ENCODE assay signal across 7 cellular contexts in the genomic region with DNA sequence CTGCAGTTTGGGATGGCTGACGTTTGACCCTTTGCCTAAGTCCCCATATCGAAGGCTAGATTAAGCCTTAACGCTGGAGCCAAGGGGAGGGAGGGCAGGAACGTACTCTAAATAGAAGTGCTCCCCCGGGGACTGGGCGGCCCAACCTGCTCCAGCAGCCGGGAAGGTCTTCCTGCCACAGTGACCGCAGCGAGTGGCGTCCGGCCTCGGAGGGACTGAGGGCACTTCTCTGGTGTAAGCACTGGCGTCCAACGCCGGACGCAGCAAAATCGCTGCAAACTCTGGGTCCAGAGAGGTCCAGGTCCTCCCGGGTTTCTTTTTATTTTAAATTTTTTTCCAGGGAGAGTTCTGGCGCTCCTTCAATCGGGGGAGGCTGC. TPM values are rescaled to one million over a fixed set of nuclear protein-coding genes. Genes with fewer than 3 reads are reported as not detected.
DNase-seq lines count a peak whose midpoint lies in the region; ATAC-seq and TF ChIP-seq lines count a peak whose summit lies in the region.

No MANE protein-coding gene starts in this region.

- 1 to 2% (median 2%) methylated on average over 18 to 20 of the region's 20 CpGs for WGBS in heart left ventricle, 4 donors

- H3K9me3 Mint-ChIP-seq in activated T-helper 17 cell treated with anti-CD3 and anti-CD28 coated beads, Interleukin-2, amount 50 U/mL, for 72 hours: no peaks in the 10 kb centered on the region

- ATAC-seq in GM18907 (IDR thresholded peaks at IDR 0.05; ENCODE audit: unreplicated experiment) (peak; percentile 3), HG03175 (IDR thresholded peaks at IDR 0.05; ENCODE audit: unreplicated experiment) (peak; percentile 2), heart left ventricle (peak; percentile 51 to 70 (median 62)), sciatic nerve (peak; percentile 48)
- ATAC-seq in activated T-helper 17 cell treated with anti-CD3 and anti-CD28 coated beads, Interleukin-2, amount 50 U/mL, for 72 hours (replicated peaks): peak; percentile 4

- no peaks in the 10 kb centered on the region for H3K27me3 ChIP-seq in heart left ventricle

- no peak for TF ChIP-seq POLR2A in heart left ventricle (IDR thresholded peaks at IDR 0.05)

- intact Hi-C loops in heart left ventricle (cut with DNase I) (loop anchor here in 6 of 10 donors (1.0 to 2.0 kb wide), 4 partner anchors 22 to 48 kb away; a partner anchor contains a TSS), sciatic nerve (cut with DNase I) (no loop called here)

- DNase-seq in heart left ventricle (peak; percentile 76 to 85 (median 79)), sciatic nerve (ENCODE audit: low spot score) (peak; percentile 83), RPMI8226 (no peak), SW 1271 (lab: John Stamatoyannopoulos, UW) (no peak)

- TF ChIP-seq CTCF in heart left ventricle (IDR thresholded peaks at IDR 0.05): no peak

- peak overlapping the region; percentile 99 for H3K4me3 Mint-ChIP-seq in activated T-helper 17 cell treated with anti-CD3 and anti-CD28 coated beads, Interleukin-2, amount 50 U/mL, for 72 hours

- peak overlapping the region; percentile 65 to 98 (median 89) for H3K4me3 ChIP-seq in heart left ventricle

- H3K9me3 ChIP-seq in heart left ventricle: peaks cover 0 to 6% (median 0%) of the 10 kb centered on the region in 12 donors

- no peaks in the 10 kb centered on the region for H3K36me3 ChIP-seq in heart left ventricle

- H3K27me3 Mint-ChIP-seq in activated T-helper 17 cell treated with anti-CD3 and anti-CD28 coated beads, Interleukin-2, amount 50 U/mL, for 72 hours: no peaks in the 10 kb centered on the region

- peaks cover 0 to 26% (median 22%) of the 10 kb centered on the region in 12 donors for H3K4me1 ChIP-seq in heart left ventricle

- H3K36me3 Mint-ChIP-seq in activated T-helper 17 cell treated with anti-CD3 and anti-CD28 coated beads, Interleukin-2, amount 50 U/mL, for 72 hours (ENCODE audit: low read depth): no peaks in the 10 kb centered on the region

- no peak overlapping the region for H3K27ac Mint-ChIP-seq in activated T-helper 17 cell treated with anti-CD3 and anti-CD28 coated beads, Interleukin-2, amount 50 U/mL, for 72 hours

- peaks cover 6% of the 10 kb centered on the region for H3K4me1 Mint-ChIP-seq in activated T-helper 17 cell treated with anti-CD3 and anti-CD28 coated beads, Interleukin-2, amount 50 U/mL, for 72 hours

- peak overlapping the region; percentile 83 to 96 (median 88) for H3K27ac ChIP-seq in heart left ventricle

RNA-seq across cellular contexts. Expression of a gene that starts 0.5 kb away (rescaled TPM):
- total RNA-seq in activated T-helper 17 cell treated with anti-CD3 and anti-CD28 coated beads, Interleukin-2, amount 50 U/mL, for 72 hours: 1 to 10 TPM; 2.9 to 3.1 TPM
- total RNA-seq in heart left ventricle (1 to 10 TPM; 1.6 to 4.5 (median 3.9) TPM), sciatic nerve (10.7 TPM)
- polyA plus RNA-seq in heart left ventricle: 1 to 10 TPM in 1 of 2 donors, under 1 TPM in 1; 0.95 to 1.5 TPM

RNA-seq across cellular contexts. Expression of a gene that starts 28.3 kb away (rescaled TPM):
- 1,000 to 10,000 TPM; 2,772 to 3,529 TPM for total RNA-seq in activated T-helper 17 cell treated with anti-CD3 and anti-CD28 coated beads, Interleukin-2, amount 50 U/mL, for 72 hours
- total RNA-seq in heart left ventricle: 1,000 to 10,000 TPM in 4 of 9 donors, 100 to 1,000 TPM in 5; 589 to 1,268 (median 975) TPM
- polyA plus RNA-seq in heart left ventricle: 1,000 to 10,000 TPM; 1,493 to 1,652 TPM
- 1,502 TPM for total RNA-seq in sciatic nerve

Comparison
In these comparisons a context has a peak if more than half of its experiments do, and no peak if none do; other contexts are left out.
1. ATAC-seq: peak in every context shown above with its lines; median percentile 62 in heart left ventricle; 48 in sciatic nerve; 4 in activated T-helper 17 cell treated with anti-CD3 and anti-CD28 coated beads, Interleukin-2, amount 50 U/mL, for 72 hours; 3 in GM18907; 2 in HG03175.
2. DNase-seq: peak in heart left ventricle (5 of 5) and sciatic nerve (single experiment); none in RPMI8226 (single experiment) and SW 1271 (0 of 2).